ENCODE assay signal across 8 cellular contexts in the genomic region with DNA sequence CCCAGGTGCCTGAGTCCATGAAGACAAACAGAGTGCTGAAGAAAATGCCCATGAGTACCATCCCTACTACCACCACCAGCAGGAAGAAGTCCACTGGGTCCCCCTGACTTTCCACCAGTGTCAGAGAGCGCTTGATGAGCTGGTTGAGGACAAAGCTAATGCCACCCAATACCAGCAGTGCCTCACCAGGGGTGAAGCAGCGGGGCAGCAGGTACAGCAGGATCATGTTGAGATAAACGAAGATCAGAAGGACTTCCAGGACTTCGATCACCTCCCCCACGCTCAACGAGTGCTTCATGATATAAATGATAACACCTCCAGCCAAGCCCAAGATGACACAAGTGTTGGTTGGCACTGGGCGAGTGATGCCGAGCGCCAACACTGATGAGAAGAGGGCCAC. TPM values are rescaled to one million over a fixed set of nuclear protein-coding genes. Genes with fewer than 3 reads are reported as not detected.
A peak's percentile ranks its signal among the peaks of the same experiment; 100 is the strongest.
DNase-seq lines count a peak whose midpoint lies in the region; ATAC-seq, FAIRE-seq and TF ChIP-seq lines count a peak whose summit lies in the region.

No MANE protein-coding gene starts in this region.

- no peak for FAIRE-seq in A549 (lab: Jason Lieb, UNC)

- no peak for TF ChIP-seq RAD21 in A549 (conservative IDR thresholded peaks at IDR 0.05 in 1 of 2, IDR thresholded peaks at IDR 0.05 in 1 of 2)

- TF ChIP-seq POLR2A in A549 (IDR thresholded peaks at IDR 0.05; ENCODE audit: low read length): no peak

- TF ChIP-seq CTCF in A549 (IDR thresholded peaks at IDR 0.05): no peak

- peaks cover 12% of the 10 kb centered on the region; the same call in 2 of the 3 replicates for H3K4me1 ChIP-seq in A549
- H3K4me1 ChIP-seq in HUES64 (ENCODE audit: insufficient read depth, low read length): no peaks in the 10 kb centered on the region
- H3K4me1 ChIP-seq in mucosa of stomach (ENCODE audit: control insufficient read depth, insufficient read depth, low read length): peaks cover 10% of the 10 kb centered on the region

- CTCF ChIA-PET in A549 (lab: Yijun Ruan, JAX): interaction anchor here (0.6 to 2.9 kb wide), 2 partner anchors 18 to 72 kb away, joined by 3 to 12 read pairs; no protein-coding TSS in a partner anchor

- DNase-seq in A549 (ENCODE audit: low read depth in 1 of 2, low spot score in 1 of 2): no peak
- DNase-seq in caudate nucleus (lab: John Stamatoyannopoulos, UW): no peak

- H3K9me3 ChIP-seq in A549 (no peaks in the 10 kb centered on the region), HUES64 (ENCODE audit: insufficient read depth, low read depth, low read length) (no peaks in the 10 kb centered on the region), mucosa of stomach (ENCODE audit: control insufficient read depth, low read length) (no peaks in the 10 kb centered on the region)

- peak overlapping the region; percentile 95 for H3K9ac ChIP-seq in HUES64 (ENCODE audit: low read depth, low read length)
- peak overlapping the region; percentile 80 for H3K9ac ChIP-seq in mucosa of stomach (ENCODE audit: low read length)

- H3K4me3 ChIP-seq in A549 (peak overlapping the region; percentile 85), HUES64 (ENCODE audit: low read length) (peak overlapping the region; percentile 79), mucosa of stomach (ENCODE audit: low read length) (peak overlapping the region; percentile 77)

- H3K27me3 ChIP-seq in HUES64 (ENCODE audit: insufficient read depth, low read length) (no peaks in the 10 kb centered on the region), mucosa of stomach (ENCODE audit: control insufficient read depth, insufficient read depth, low read length) (no peaks in the 10 kb centered on the region)

- H3K4me2 ChIP-seq in A549: peak overlapping the region; percentile 92

- H3K27ac ChIP-seq in A549 (peak overlapping the region in 1 of 2 experiments; percentile 95; a peak in 3 of 6 replicates), HUES64 (ENCODE audit: low read depth, low read length) (no peak overlapping the region), caudate nucleus (ENCODE audit: low read depth, low read length) (peak overlapping the region; percentile 92)

- H3K36me3 ChIP-seq in HUES64 (ENCODE audit: insufficient read depth, low read length) (peaks cover 33% of the 10 kb centered on the region), mucosa of stomach (ENCODE audit: control insufficient read depth, insufficient read depth, low read length) (no peaks in the 10 kb centered on the region)

- 77% methylated on average over 9 of the region's 9 CpGs for WGBS in A549 (ENCODE audit: missing lambda C conversion rate)
- WGBS in HUES64: 87% methylated on average over 9 of the region's 9 CpGs

- no peak for TF ChIP-seq EP300 in A549 (IDR thresholded peaks at IDR 0.05)

- POLR2A ChIA-PET in A549 (lab: Yijun Ruan, JAX): no interaction called here

- no peak for ATAC-seq in A549
- ATAC-seq in GM18858 (IDR thresholded peaks at IDR 0.05; ENCODE audit: unreplicated experiment): no peak
- ATAC-seq in HG02938 (IDR thresholded peaks at IDR 0.05; ENCODE audit: unreplicated experiment): no peak
- ATAC-seq in GM19035 (IDR thresholded peaks at IDR 0.05; ENCODE audit: unreplicated experiment): no peak
- no peak for ATAC-seq in GM21390 (IDR thresholded peaks at IDR 0.05; ENCODE audit: unreplicated experiment)

TF ChIP-seq in A549, 52 proteins besides CTCF, POLR2A, EP300 and RAD21:
- no peak for TF ChIP-seq KDM1A (IDR thresholded peaks at IDR 0.05; ENCODE audit: low read depth)
- TF ChIP-seq NFE2L2 (conservative IDR thresholded peaks at IDR 0.05; ENCODE audit: low read length): no peak
- TF ChIP-seq, protein P1, sequence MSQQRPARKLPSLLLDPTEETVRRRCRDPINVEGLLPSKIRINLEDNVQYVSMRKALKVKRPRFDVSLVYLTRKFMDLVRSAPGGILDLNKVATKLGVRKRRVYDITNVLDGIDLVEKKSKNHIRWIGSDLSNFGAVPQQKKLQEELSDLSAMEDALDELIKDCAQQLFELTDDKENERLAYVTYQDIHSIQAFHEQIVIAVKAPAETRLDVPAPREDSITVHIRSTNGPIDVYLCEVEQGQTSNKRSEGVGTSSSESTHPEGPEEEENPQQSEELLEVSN (IDR thresholded peaks at IDR 0.05; ENCODE audit: borderline replicate concordance, low read depth): no peak
- no peak for TF ChIP-seq EHF (CRISPR knock-in tag; IDR thresholded peaks at IDR 0.05)
- no peak for TF ChIP-seq BHLHE40 (IDR thresholded peaks at IDR 0.05; ENCODE audit: low read depth, low read length)
- TF ChIP-seq GATA3 (IDR thresholded peaks at IDR 0.05; ENCODE audit: borderline replicate concordance): no peak
- TF ChIP-seq HEYL (CRISPR knock-in tag; IDR thresholded peaks at IDR 0.05): no peak
- TF ChIP-seq JUNB (IDR thresholded peaks at IDR 0.05): no peak

RNA-seq across cellular contexts. Expression of a gene that starts 0.9 kb away (rescaled TPM):
- polyA plus RNA-seq in A549 (2011; rRNA removed): 25.4 and 27.8 TPM in 2 replicates
- 23.8 and 34.1 TPM in 2 replicates for polyA plus RNA-seq in A549 (2012; cell fraction: cytosol; rRNA removed)
- 37.4 and 40.1 TPM in 2 replicates for polyA plus RNA-seq in A549 (2012; cell fraction: nucleus; rRNA removed)
- polyA plus RNA-seq in A549 (2017; fragmentation: RNase III; extraction: RNeasy Plus Mini Kit Qiagen cat#74134 plus additional on column Dnase treatment): 19.9 to 22.8 TPM (median 22.2 TPM) in 3 replicates
- 36.7 and 51.3 TPM in 2 replicates for polyA minus RNA-seq in A549 (2011; rRNA and poly(A)+ RNA removed)
- 16.7 TPM for polyA plus RNA-seq in HUES64 (2013, experiment 1 of 2)
- polyA plus RNA-seq in HUES64 (2013, experiment 2 of 2): 14.6 TPM

RNA-seq across cellular contexts. Expression of a gene that starts 1.0 kb away (rescaled TPM):
- polyA plus RNA-seq in A549 (2011; rRNA removed) (52.3 and 62.1 TPM in 2 replicates), A549 (2017; fragmentation: RNase III; extraction: RNeasy Plus Mini Kit Qiagen cat#74134 plus additional on column Dnase treatment) (29.2 to 37.9 TPM (median 33.2 TPM) in 3 replicates)
- polyA plus RNA-seq in A549 (2012; cell fraction: cytosol; rRNA removed): 62.7 and 67.5 TPM in 2 replicates
- polyA plus RNA-seq in A549 (2012; cell fraction: nucleus; rRNA removed): 107 and 133 TPM in 2 replicates
- polyA minus RNA-seq in A549 (2011; rRNA and poly(A)+ RNA removed): 176 and 187 TPM in 2 replicates
- polyA plus RNA-seq in HUES64 (2013, experiment 1 of 2): 59.2 TPM
- polyA plus RNA-seq in HUES64 (2013, experiment 2 of 2): 52.2 TPM

RNA-seq across cellular contexts. Expression of a gene that starts 25.8 kb away (rescaled TPM):
- polyA plus RNA-seq in A549 (2011; rRNA removed) (0.12 TPM in 1 of 2 replicates, not detected in the other), A549 (2017; fragmentation: RNase III; extraction: RNeasy Plus Mini Kit Qiagen cat#74134 plus additional on column Dnase treatment) (0.12 TPM in 1 of 3 replicates, not detected in the others)
- 0.05 and 0.06 TPM in 2 replicates for polyA plus RNA-seq in A549 (2012; cell fraction: cytosol; rRNA removed)
- 0.28 TPM in 1 of 2 replicates, not detected in the other for polyA plus RNA-seq in A549 (2012; cell fraction: nucleus; rRNA removed)
- not detected in 2 replicates for polyA minus RNA-seq in A549 (2011; rRNA and poly(A)+ RNA removed)
- 7.6 TPM for polyA plus RNA-seq in HUES64 (2013, experiment 1 of 2)
- polyA plus RNA-seq in HUES64 (2013, experiment 2 of 2): 9.9 TPM
